ENCODE assay signal across 8 cellular contexts in genomic region chr1:40508375-40509341, GRCh38. TPM values are rescaled to one million over a fixed set of nuclear protein-coding genes. Genes with fewer than 3 reads are reported as not detected.
DNase-seq lines count a peak whose midpoint lies in the region; ATAC-seq and TF ChIP-seq lines count a peak whose summit lies in the region.

A gene with protein sequence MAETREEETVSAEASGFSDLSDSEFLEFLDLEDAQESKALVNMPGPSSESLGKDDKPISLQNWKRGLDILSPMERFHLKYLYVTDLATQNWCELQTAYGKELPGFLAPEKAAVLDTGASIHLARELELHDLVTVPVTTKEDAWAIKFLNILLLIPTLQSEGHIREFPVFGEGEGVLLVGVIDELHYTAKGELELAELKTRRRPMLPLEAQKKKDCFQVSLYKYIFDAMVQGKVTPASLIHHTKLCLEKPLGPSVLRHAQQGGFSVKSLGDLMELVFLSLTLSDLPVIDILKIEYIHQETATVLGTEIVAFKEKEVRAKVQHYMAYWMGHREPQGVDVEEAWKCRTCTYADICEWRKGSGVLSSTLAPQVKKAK (plus strand): TSS chr1:40508767. CDS start chr1:40514545, 5,778 bp downstream.

- WGBS in esophagus squamous epithelium, 2 donors = 0 to 3% methylated on average over 15 to 16 of the region's 76 CpGs

- no peaks in the 10 kb centered on the region for H3K27me3 Mint-ChIP-seq in CD4-positive, alpha-beta T cell
- H3K27me3 Mint-ChIP-seq in activated T-cell treated with anti-CD3 and anti-CD28 coated beads, Interleukin-2, amount 50 U/mL, for 72 hours (ENCODE audit: low read depth) = no peaks in the 10 kb centered on the region

- TF ChIP-seq POLR2A in Peyer's patch (IDR thresholded peaks at IDR 0.05) (peak in 1 of 2 donors; percentile 52), esophagus squamous epithelium (IDR thresholded peaks at IDR 0.05) (peak in 1 of 4 donors; percentile 58)

- intact Hi-C loops in CD4-positive, alpha-beta T cell (cut with DNase I, micrococcal nuclease) = loop anchor here in 1 of 2 experiments (2.0 to 5.0 kb wide), 2 partner anchors 22 to 56 kb away; partner anchors contain the start of genes ZFP69B and ZNF684
- intact Hi-C loops in esophagus squamous epithelium (cut with DNase I) = no loop called here

- H3K27ac Mint-ChIP-seq in CD4-positive, alpha-beta T cell = peak within 1 kb of the TSS; percentile 50
- peak within 1 kb of the TSS; percentile 83 for H3K27ac Mint-ChIP-seq in activated T-cell treated with anti-CD3 and anti-CD28 coated beads, Interleukin-2, amount 50 U/mL, for 72 hours

- H3K4me3 ChIP-seq in HUES6 (ENCODE audit: low read depth, low read length) (peak within 1 kb of the TSS; percentile 90), Peyer's patch (peak within 1 kb of the TSS; percentile 53 to 88 (median 74)), esophagus squamous epithelium (peak within 1 kb of the TSS; percentile 72 to 83 (median 79))

- peak within 1 kb of the TSS; percentile 5 for H3K27ac ChIP-seq in CD4-positive, alpha-beta T cell (ENCODE audit: low read depth, low read length)
- H3K27ac ChIP-seq in HUES6 (ENCODE audit: low read depth, low read length) = no peak within 1 kb of the TSS; the same call in 1 of the 2 replicates
- H3K27ac ChIP-seq in Peyer's patch = peak within 1 kb of the TSS; percentile 24 to 77 (median 66)
- peak within 1 kb of the TSS; percentile 73 to 84 (median 80) for H3K27ac ChIP-seq in esophagus squamous epithelium

- peaks cover 76% of the 10 kb centered on the region for H3K36me3 Mint-ChIP-seq in CD4-positive, alpha-beta T cell (ENCODE audit: low read depth)
- H3K36me3 Mint-ChIP-seq in activated T-cell treated with anti-CD3 and anti-CD28 coated beads, Interleukin-2, amount 50 U/mL, for 72 hours (ENCODE audit: insufficient read depth in 2 of 2) = peaks cover 24 to 55% of the 10 kb centered on the region in 2 donors

- TF ChIP-seq CTCF in CD4-positive, alpha-beta T cell (IDR thresholded peaks at IDR 0.05) = no peak
- TF ChIP-seq CTCF in Peyer's patch (IDR thresholded peaks at IDR 0.05) (no peak), esophagus squamous epithelium (IDR thresholded peaks at IDR 0.05) (peak in 1 of 6 experiments; percentile 27)

- POLR2A ChIA-PET in CD4-positive, alpha-beta T cell (lab: Charles Lee) = interaction anchor here (0.6 to 1.7 kb wide), 7 partner anchors 23 to 663 kb away, joined by 3 to 13 read pairs (median 5); partner anchors contain the start of genes CITED4, NFYC, ZFP69B and ZNF684

- H3K36me3 ChIP-seq in HUES6 (ENCODE audit: control insufficient read depth, insufficient read depth, low read length) (no peaks in the 10 kb centered on the region; the same call in 1 of the 2 replicates), Peyer's patch (no peaks in the 10 kb centered on the region), esophagus squamous epithelium (peaks cover 0 to 17% (median 0%) of the 10 kb centered on the region in 3 donors)

- CTCF ChIA-PET in CD4-positive, alpha-beta T cell (lab: Charles Lee) = interaction anchor here (0.6 to 1.7 kb wide), 3 partner anchors 12 to 274 kb away, joined by 3 to 10 read pairs (median 4); partner anchors contain the start of gene ZNF684

- H3K9me3 Mint-ChIP-seq in CD4-positive, alpha-beta T cell = peaks cover 5% of the 10 kb centered on the region
- H3K9me3 Mint-ChIP-seq in activated T-cell treated with anti-CD3 and anti-CD28 coated beads, Interleukin-2, amount 50 U/mL, for 72 hours = peaks cover 11 to 17% of the 10 kb centered on the region in 2 donors

- H3K4me3 Mint-ChIP-seq in CD4-positive, alpha-beta T cell = peak within 1 kb of the TSS; percentile 88
- peak within 1 kb of the TSS; percentile 81 to 93 for H3K4me3 Mint-ChIP-seq in activated T-cell treated with anti-CD3 and anti-CD28 coated beads, Interleukin-2, amount 50 U/mL, for 72 hours

- peak; percentile 98 for ATAC-seq in CD4-positive, alpha-beta T cell (ENCODE audit: poor library complexity)
- ATAC-seq in GM19468 (IDR thresholded peaks at IDR 0.05; ENCODE audit: extremely low read depth, unreplicated experiment) = peak; percentile 19
- peak; percentile 98 for ATAC-seq in activated T-cell treated with anti-CD3 and anti-CD28 coated beads, Interleukin-2, amount 50 U/mL, for 72 hours (replicated peaks in 1 of 2)

- H3K4me1 Mint-ChIP-seq in CD4-positive, alpha-beta T cell (ENCODE audit: low read depth) = peaks cover 15% of the 10 kb centered on the region
- peaks cover 19% of the 10 kb centered on the region for H3K4me1 Mint-ChIP-seq in activated T-cell treated with anti-CD3 and anti-CD28 coated beads, Interleukin-2, amount 50 U/mL, for 72 hours (ENCODE audit: low read depth)

- H3K4me1 ChIP-seq in HUES6 (ENCODE audit: control insufficient read depth, insufficient read depth, low read length) (0 out of 2 replicates have a peak, but pooled peaks cover 3% of the 10 kb centered on the region), Peyer's patch (peaks cover 0 to 7% (median 0%) of the 10 kb centered on the region in 4 donors), esophagus squamous epithelium (peaks cover 6 to 17% (median 6%) of the 10 kb centered on the region in 3 donors)

- H3K9ac ChIP-seq in HUES6 (ENCODE audit: low read length) = peak within 1 kb of the TSS; percentile 74

- DNase-seq in CD4-positive, alpha-beta T cell = peak; percentile 53 to 84 (median 73)
- peak; percentile 83 to 93 (median 87) for DNase-seq in Peyer's patch
- DNase-seq in activated T-cell treated with anti-CD3 and anti-CD28 coated beads, Interleukin-2, amount 50 U/mL, for 72 hours = peak; percentile 88 to 90
- DNase-seq in esophagus squamous epithelium (lab: John Stamatoyannopoulos, UW) = peak; percentile 17
- peak; percentile 84 for DNase-seq in myocyte (ENCODE audit: low read depth)
- peak; percentile 72 to 82 for DNase-seq in stimulated activated CD8-positive, alpha-beta memory T cell treated with anti-CD3 and anti-CD28 coated beads, Interleukin-7, amount 100 ng/mL, for 4 hours (ENCODE audit: low read depth in 2 of 2)

- H3K9me3 ChIP-seq in CD4-positive, alpha-beta T cell (ENCODE audit: control insufficient read depth, low read length) = peaks cover 17% of the 10 kb centered on the region
- H3K9me3 ChIP-seq in HUES6 (ENCODE audit: control insufficient read depth, insufficient read depth, low read depth, low read length) (peaks cover 17% of the 10 kb centered on the region; the same call in 1 of the 2 replicates), Peyer's patch (peaks cover 0 to 12% (median 0%) of the 10 kb centered on the region in 4 donors), esophagus squamous epithelium (peaks cover 0 to 35% (median 2%) of the 10 kb centered on the region in 3 donors)

- no peaks in the 10 kb centered on the region for H3K27me3 ChIP-seq in CD4-positive, alpha-beta T cell (ENCODE audit: control insufficient read depth, insufficient read depth, low read length)
- peaks cover 12% of the 10 kb centered on the region for H3K27me3 ChIP-seq in HUES6 (ENCODE audit: control insufficient read depth, insufficient read depth, low read length)
- H3K27me3 ChIP-seq in Peyer's patch = no peaks in the 10 kb centered on the region
- H3K27me3 ChIP-seq in esophagus squamous epithelium = no peaks in the 10 kb centered on the region

RNA-seq across cellular contexts. Expression of the gene that starts here (rescaled TPM):
- total RNA-seq in CD4-positive, alpha-beta T cell = 1 to 10 TPM; 4.5 to 4.9 TPM
- 10 to 100 TPM in 1 of 4 donors, 1 to 10 TPM in 3; 6.3 to 10.7 (median 8.1) TPM for total RNA-seq in Peyer's patch
- 10 to 100 TPM; 13.6 to 17.5 TPM for total RNA-seq in activated T-cell treated with anti-CD3 and anti-CD28 coated beads, Interleukin-2, amount 50 U/mL, for 72 hours
- 1 to 10 TPM; 4.9 to 7.1 (median 5.7) TPM for total RNA-seq in esophagus squamous epithelium
- total RNA-seq in myocyte = 4.8 and 9.5 TPM in 2 replicates
- 7.7 TPM for polyA plus RNA-seq in myocyte (2012)

Comparison
In these comparisons a context has a peak if more than half of its experiments do, and no peak if none do; other contexts are left out.
1. ATAC-seq: peak in every context shown above with its lines; median percentile 98 in CD4-positive, alpha-beta T cell; 98 in activated T-cell treated with anti-CD3 and anti-CD28 coated beads, Interleukin-2, amount 50 U/mL, for 72 hours; 19 in GM19468.
2. DNase-seq: peak in every context shown above with its lines; median percentile 89 in activated T-cell treated with anti-CD3 and anti-CD28 coated beads, Interleukin-2, amount 50 U/mL, for 72 hours; 87 in Peyer's patch; 84 in myocyte; 77 in stimulated activated CD8-positive, alpha-beta memory T cell treated with anti-CD3 and anti-CD28 coated beads, Interleukin-7, amount 100 ng/mL, for 4 hours; 73 in CD4-positive, alpha-beta T cell; 17 in esophagus squamous epithelium.